Comparison of ENCODE assay signal across 13 cellular contexts in the genomic region with DNA sequence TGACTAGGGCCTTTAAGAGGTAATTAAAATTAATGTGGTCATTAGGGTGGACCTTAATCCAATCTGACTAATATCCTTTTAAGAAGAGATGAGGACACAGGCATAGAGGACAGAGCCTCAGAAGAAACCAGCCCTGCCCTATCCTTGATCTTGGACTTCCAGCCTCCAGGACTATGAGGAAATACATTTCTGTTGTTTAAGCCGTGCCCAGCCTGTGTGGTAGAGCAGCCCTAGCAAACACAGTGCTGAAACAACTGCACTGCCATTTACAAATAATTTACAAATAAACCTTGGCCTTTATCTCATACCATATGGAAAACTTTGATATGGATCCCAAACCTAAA.
"Had no signal": no experiment of that assay in that cellular context is flagged by ENCODE, and none has a peak within 500 bp of the region (broad histone marks: within the 10 kb centered on the region; RNA-seq: fewer than 3 reads in every experiment).

No MANE protein-coding gene starts in this region.

- H3K27me3 Mint-ChIP-seq: activated CD4-positive, alpha-beta T cell treated with anti-CD3 and anti-CD28 coated beads, Interleukin-2, amount 10 ng/mL, durations not matched to agents 24 days and 14 days; progenitor cell of endocrine pancreas; stimulated activated naive CD8-positive, alpha-beta T cell treated with anti-CD3 and anti-CD28 coated beads, Interleukin-15, amount 100 ng/mL, for 72 hours had no signal

- H3K4me3 ChIP-seq: cardiac muscle cell, dorsolateral prefrontal cortex, left lung, suprapubic skin, transverse colon, vagina had no signal

- H3K27ac Mint-ChIP-seq: nephron progenitor cell had no signal

- H3K9me3 Mint-ChIP-seq: activated CD4-positive, alpha-beta T cell treated with anti-CD3 and anti-CD28 coated beads, Interleukin-2, amount 10 ng/mL, durations not matched to agents 24 days and 14 days; activated naive CD4-positive, alpha-beta T cell treated with anti-CD3 and anti-CD28 coated beads, Interleukin-2, amount 50 U/mL, for 72 hours; activated T-helper 1 cell treated with anti-CD3 and anti-CD28 coated beads, Interleukin-12 subunit alpha, Interleukin-12 subunit beta, Interleukin-2, Interleukin-4 antibody, amounts not matched to agents 30 ng/mL and 10 ng/mL and 1 ng/mL, durations not matched to agents 14 hours and 24 hours and 36 hours; stimulated activated naive CD8-positive, alpha-beta T cell treated with anti-CD3 and anti-CD28 coated beads, Interleukin-15, amount 100 ng/mL, for 72 hours had no signal

- H3K4me3 Mint-ChIP-seq: activated CD4-positive, alpha-beta T cell treated with anti-CD3 and anti-CD28 coated beads, Interleukin-2, amount 10 ng/mL, durations not matched to agents 24 days and 14 days; activated T-helper 1 cell treated with anti-CD3 and anti-CD28 coated beads, Interleukin-12 subunit alpha, Interleukin-12 subunit beta, Interleukin-2, Interleukin-4 antibody, amounts not matched to agents 30 ng/mL and 10 ng/mL and 1 ng/mL, durations not matched to agents 14 hours and 24 hours and 36 hours; nephron progenitor cell had no signal

- H3K36me3 ChIP-seq: cardiac muscle cell, transverse colon, vagina had no signal

- H3K27ac ChIP-seq: cardiac muscle cell, dorsolateral prefrontal cortex, left lung, suprapubic skin, vagina had no signal

- DNase-seq: kidney, left lung had no signal

- H3K9me3 ChIP-seq: left lung, suprapubic skin, transverse colon, vagina had no signal
